ENCODE assay signal across 17 cellular contexts in genomic region chr9:93204470-93205043, GRCh38. TPM values are rescaled to one million over a fixed set of nuclear protein-coding genes. Genes with fewer than 3 reads are reported as not detected.
A peak's percentile ranks its signal among the peaks of the same experiment; 100 is the strongest.
DNase-seq lines count a peak whose midpoint lies in the region; FAIRE-seq and TF ChIP-seq lines count a peak whose summit lies in the region.
"Had no signal": no experiment of that assay in that cellular context is flagged by ENCODE, and none has a peak within 500 bp of the region (broad histone marks: within the 10 kb centered on the region; RNA-seq: fewer than 3 reads in every experiment).

No MANE protein-coding gene starts in this region.

- H2BK12ac ChIP-seq in H9 (ENCODE audit: insufficient read length, low read depth, low read length), result no peak overlapping the region

- in situ Hi-C loops in KBM-7 (cut with MboI; ENCODE audit: low pct_unique_long_range_greater_than_20kb, low sequenced_read_pairs), result no loop called here

- no peak overlapping the region for H3K27ac ChIP-seq in H9 (ENCODE audit: insufficient read length, low read depth, low read length)
- H3K27ac ChIP-seq in keratinocyte (ENCODE audit: control insufficient read depth, insufficient read depth, low read length), result no peak overlapping the region
- peak overlapping the region; percentile 58 for H3K27ac ChIP-seq in rectal smooth muscle tissue (ENCODE audit: low read depth, low read length)
- H3K27ac ChIP-seq: HL-60 had no signal

- no peak for DNase-seq in H9
- no peak for DNase-seq in keratinocyte (ENCODE audit: low read depth, low spot score)
- DNase-seq in KBM-7, result no peak
- DNase-seq in HK-2 (ENCODE audit: unreplicated experiment), result no peak
- no peak for DNase-seq in LoVo (ENCODE audit: low spot score)
- DNase-seq in foreskin fibroblast, result no peak
- DNase-seq: activated CD4-positive, alpha-beta T cell treated with anti-CD3 and anti-CD28 coated beads for 4 hours; activated T-cell treated with anti-CD3 and anti-CD28 coated beads, Interleukin-2, amount 50 U/mL, for 1 hour; cortex of kidney; islet precursor cell; NCI-H1417 treated with DMSO at 0.1 percent for 48 hours; NCI-H345; SHP77 treated with DMSO at 0.1 percent for 48 hours had no signal

- H3K4me1 Mint-ChIP-seq in H9, result peaks cover 7 to 21% of the 10 kb centered on the region in 2 experiments
- peaks cover 93% of the 10 kb centered on the region for H3K4me1 Mint-ChIP-seq in brain

- H3K4me1 ChIP-seq in H9 (ENCODE audit: insufficient read depth, low read length) (no peaks in the 10 kb centered on the region), keratinocyte (ENCODE audit: control insufficient read depth, extremely low read depth, insufficient read depth, low read length) (no peaks in the 10 kb centered on the region), rectal smooth muscle tissue (ENCODE audit: control insufficient read depth, insufficient read depth, low read length) (peaks cover 54% of the 10 kb centered on the region)

- H3K27me3 ChIP-seq in H9 (ENCODE audit: insufficient read depth, low read length) (no peaks in the 10 kb centered on the region), keratinocyte (ENCODE audit: control insufficient read depth, extremely low read depth, insufficient read depth, low read length) (no peaks in the 10 kb centered on the region), rectal smooth muscle tissue (ENCODE audit: control insufficient read depth, insufficient read depth, low read length) (no peaks in the 10 kb centered on the region)

- no peak overlapping the region for H3K23ac ChIP-seq in H9 (ENCODE audit: insufficient read length, low read depth, low read length)

- no peak overlapping the region for H4K5ac ChIP-seq in H9 (ENCODE audit: insufficient read length, low read depth, low read length)

- no peak overlapping the region for H3K4ac ChIP-seq in H9 (ENCODE audit: low read depth, low read length)

- no peak overlapping the region for H2BK120ac ChIP-seq in H9 (ENCODE audit: low read depth, low read length, poor library complexity, severe bottlenecking)

- no peaks in the 10 kb centered on the region for H3K79me1 ChIP-seq in H9 (ENCODE audit: insufficient read depth, low read depth, low read length, poor library complexity, severe bottlenecking)

- H3K14ac ChIP-seq in H9 (ENCODE audit: insufficient read depth, low read length), result no peak overlapping the region; the same call in 1 of the 2 replicates

- peak; percentile 13 for FAIRE-seq in keratinocyte (lab: Jason Lieb, UNC)

- dilution Hi-C loops in keratinocyte (cut with MboI; ENCODE audit: extremely low pct_ligation_motif_present, low sequenced_read_pairs), result no loop called here

- H4K8ac ChIP-seq in H9 (replicated peaks; ENCODE audit: insufficient read length, low read depth, low read length), result no peak overlapping the region

- no peak overlapping the region for H4K91ac ChIP-seq in H9 (ENCODE audit: insufficient read length, low read depth, low read length)

- no peak overlapping the region for H3T11ph ChIP-seq in H9 (ENCODE audit: low read length)

- H2AK5ac ChIP-seq in H9 (ENCODE audit: insufficient read length, low read length), result no peak overlapping the region

- H3K9ac ChIP-seq in H9 (ENCODE audit: extremely low read depth, insufficient read length, low read length), result no peak overlapping the region
- no peak overlapping the region for H3K9ac ChIP-seq in keratinocyte (ENCODE audit: control insufficient read depth, extremely low read depth, insufficient read depth, low read length)
- H3K9ac ChIP-seq in rectal smooth muscle tissue (ENCODE audit: low read length), result no peak overlapping the region

- H3K27ac Mint-ChIP-seq in H9, result peak overlapping the region in 2 of 3 experiments; percentile 27 to 70; a peak in 1 of 7 replicates
- H3K27ac Mint-ChIP-seq in brain, result peak overlapping the region; percentile 77 to 95 (median 85)
- H3K27ac Mint-ChIP-seq: mesothelial cell of epicardium had no signal

- TF ChIP-seq CTCF in H9 (conservative IDR thresholded peaks at IDR 0.05) (no peak), brain (conservative IDR thresholded peaks at IDR 0.05) (no peak), keratinocyte (optimal IDR thresholded peaks at IDR 0.05 in 1 of 3, IDR thresholded peaks at IDR 0.05 in 1 of 3, conservative IDR thresholded peaks at IDR 0.05 in 1 of 3; ENCODE audit: extremely low read depth in 1 of 3, insufficient read depth in 2 of 3, low read length in 3 of 3) (no peak), foreskin fibroblast (IDR thresholded peaks at IDR 0.05; ENCODE audit: low read depth, low read length) (no peak)

- no peaks in the 10 kb centered on the region for H3K23me2 ChIP-seq in H9 (ENCODE audit: insufficient read length, low read depth, low read length, poor library complexity, severe bottlenecking)

- H3K9me3 ChIP-seq in H9 (ENCODE audit: control insufficient read depth, low read depth, low read length), result no peaks in the 10 kb centered on the region
- no peaks in the 10 kb centered on the region for H3K9me3 ChIP-seq in keratinocyte (ENCODE audit: control insufficient read depth, low read depth, low read length)

- no peak overlapping the region for H2BK5ac ChIP-seq in H9 (ENCODE audit: insufficient read length, low read length)

- H3K9me3 Mint-ChIP-seq in H9, result peaks cover 0 to 3% of the 10 kb centered on the region in 2 experiments; a peak in 1 of 5 replicates
- no peaks in the 10 kb centered on the region for H3K9me3 Mint-ChIP-seq in brain
- H3K9me3 Mint-ChIP-seq: mesothelial cell of epicardium had no signal

- H2AFZ ChIP-seq in H9 (ENCODE audit: low read length), result no peak overlapping the region
- H2AFZ ChIP-seq in keratinocyte (ENCODE audit: control insufficient read depth, low read length), result no peak overlapping the region

- H2BK15ac ChIP-seq in H9 (ENCODE audit: low read depth, low read length), result no peak overlapping the region

- no peak overlapping the region for H2BK20ac ChIP-seq in H9 (ENCODE audit: low read depth, low read length, poor library complexity, severe bottlenecking)

- no peak overlapping the region for H3K18ac ChIP-seq in H9 (ENCODE audit: insufficient read length, low read depth, low read length)

- H3K79me2 ChIP-seq in H9 (ENCODE audit: insufficient read depth, low read length), result peaks cover 7% of the 10 kb centered on the region; the same call in 1 of the 2 replicates
- no peaks in the 10 kb centered on the region for H3K79me2 ChIP-seq in keratinocyte (ENCODE audit: control insufficient read depth, insufficient read depth, low read length)

- H3K4me3 ChIP-seq in keratinocyte (ENCODE audit: control insufficient read depth in 2 of 3, extremely low read depth in 1 of 3, insufficient read depth in 2 of 3, low read depth in 1 of 3, low read length in 3 of 3) (no peak overlapping the region), rectal smooth muscle tissue (ENCODE audit: low read length) (no peak overlapping the region), foreskin fibroblast (ENCODE audit: low read depth in 1 of 2, low read length in 2 of 2) (no peak overlapping the region)

- H3K56ac ChIP-seq in H9 (ENCODE audit: insufficient read length, low read depth, low read length), result no peak overlapping the region

- no CpG with 5 or more reads among the region's 4 CpGs for WGBS in H9 (ENCODE audit: extremely low coverage, insufficient read length, low lambda C conversion rate)

- no peaks in the 10 kb centered on the region for H3K36me3 ChIP-seq in keratinocyte (ENCODE audit: control insufficient read depth in 2 of 2, extremely low read depth in 1 of 2, insufficient read depth in 2 of 2, low read length in 2 of 2)
- H3K36me3 ChIP-seq in rectal smooth muscle tissue (ENCODE audit: control insufficient read depth, insufficient read depth, low read length), result no peaks in the 10 kb centered on the region

- no peaks in the 10 kb centered on the region for H3K9me1 ChIP-seq in keratinocyte (ENCODE audit: control insufficient read depth, extremely low read depth, insufficient read depth, low read length)

- H3K4me2 ChIP-seq in H9 (ENCODE audit: insufficient read depth, insufficient read length, low read length) (no peak overlapping the region), keratinocyte (ENCODE audit: control insufficient read depth, extremely low read depth, insufficient read depth, low read depth, low read length) (no peak overlapping the region)

- H4K20me1 ChIP-seq in H9 (ENCODE audit: control insufficient read depth, insufficient read depth, insufficient read length) (peaks cover 3% of the 10 kb centered on the region), keratinocyte (ENCODE audit: control insufficient read depth, extremely low read depth, insufficient read depth, low read length) (no peaks in the 10 kb centered on the region)

- no peak overlapping the region; a peak in 1 of 5 replicates for H3K4me3 Mint-ChIP-seq in H9
- peak overlapping the region; percentile 35 to 62 (median 46) for H3K4me3 Mint-ChIP-seq in brain
- H3K4me3 Mint-ChIP-seq: mesothelial cell of epicardium had no signal

- H3K36me3 Mint-ChIP-seq in H9 (ENCODE audit: insufficient read depth in 1 of 3, low read depth in 3 of 3), result peaks cover 2 to 7% (median 5%) of the 10 kb centered on the region in 3 experiments; a peak in 5 of 7 replicates
- no peaks in the 10 kb centered on the region for H3K36me3 Mint-ChIP-seq in brain
- H3K36me3 Mint-ChIP-seq: mesothelial cell of epicardium had no signal

- H3K27me3 Mint-ChIP-seq in H9 (ENCODE audit: low read depth) (no peaks in the 10 kb centered on the region), brain (peaks cover 3% of the 10 kb centered on the region)

RNA-seq across cellular contexts. Expression of gene WNK2, which starts 20.6 kb away (rescaled TPM):
- total RNA-seq in H9 (2021), result 69.4 and 70.5 TPM in 2 replicates
- polyA plus RNA-seq in brain (ENCODE audit: insufficient read depth, low read depth, low replicate concordance) (70.2 TPM), keratinocyte (0.05 TPM in 1 of 3 replicates, not detected in the others)
- polyA plus RNA-seq in keratinocyte (2011; ENCODE audit: low read depth), result 0.32 TPM
- 0.12 TPM in 1 of 2 replicates, not detected in the other for polyA plus RNA-seq in keratinocyte (2011; cell fraction: cytosol; rRNA removed)
- 0.10 and 0.49 TPM in 2 replicates for polyA plus RNA-seq in keratinocyte (2011; cell fraction: nucleus; rRNA removed)
- 0.10 TPM in 1 of 2 replicates, not detected in the other for polyA plus RNA-seq in keratinocyte (2012; ENCODE audit: low replicate concordance)
- polyA minus RNA-seq in keratinocyte, result 0.20 TPM in 1 of 3 replicates, not detected in the others
- not detected for polyA minus RNA-seq in keratinocyte (2011; cell fraction: cytosol; rRNA and poly(A)+ RNA removed)
- polyA minus RNA-seq in keratinocyte (2011; cell fraction: nucleus; rRNA and poly(A)+ RNA removed), result 0.84 TPM in 1 of 2 replicates, not detected in the other

Comparison
In these comparisons a context has a peak if more than half of its experiments do, and no peak if none do; other contexts are left out.
1. H3K4me3 Mint-ChIP-seq: peak in brain (5 of 5); none in H9 (0 of 2).
2. RNA of gene WNK2, which starts 20.6 kb away (polyA plus RNA-seq): 70.2 TPM in brain (single experiment); 0.05 to 0.49 TPM in keratinocyte; every median in the first group is over 10 times any median in the second.